In genomic region chr3:4826237-4827100, GRCh38 we compare ENCODE assay signal across 8 cellular contexts.
DNase-seq lines count a peak whose midpoint lies in the region; TF ChIP-seq lines count a peak whose summit lies in the region.

No MANE protein-coding gene starts in this region.

- DNase-seq in AG20443 (ENCODE audit: low spot score) (peak; percentile 78), SJCRH30 (peak; percentile 58 to 66), fibroblast of villous mesenchyme (ENCODE audit: low read depth) (peak; percentile 17), osteoblast (ENCODE audit: insufficient read length, low spot score, missing footprints) (peak; percentile 65), epidermal melanocyte (ENCODE audit: insufficient read length, low spot score) (no peak), NCI-H510A treated with DMSO at 0.1 percent for 48 hours (lab: John Stamatoyannopoulos, UW) (no peak), NOMO-1 treated with dmso at 0.1 percent for 144 hours (lab: John Stamatoyannopoulos, UW; ENCODE audit: unreplicated experiment) (no peak), D341Med (ENCODE audit: low spot score) (no peak)

- H3K4me3 ChIP-seq in SJCRH30 (no peak overlapping the region), fibroblast of villous mesenchyme (ENCODE audit: low read depth, low read length) (no peak overlapping the region), osteoblast (ENCODE audit: insufficient read depth, low read length) (no peak overlapping the region)

- TF ChIP-seq CTCF in fibroblast of villous mesenchyme (IDR thresholded peaks at IDR 0.05; ENCODE audit: insufficient read depth, low read depth, low read length) (no peak), osteoblast (IDR thresholded peaks at IDR 0.05; ENCODE audit: extremely low read depth, low read depth, low read length) (no peak)

- H3K27me3 ChIP-seq in SJCRH30 (no peaks in the 10 kb centered on the region), osteoblast (ENCODE audit: insufficient read depth, low read length) (no peaks in the 10 kb centered on the region)

- H3K36me3 ChIP-seq in SJCRH30 (no peaks in the 10 kb centered on the region; the same call in 1 of the 2 replicates), osteoblast (ENCODE audit: insufficient read depth, low read length) (no peaks in the 10 kb centered on the region)

- H3K27ac ChIP-seq in SJCRH30: peak overlapping the region; percentile 33; the same call in 1 of the 2 replicates
- H3K27ac ChIP-seq in osteoblast (ENCODE audit: low read depth, low read length): no peak overlapping the region

- H4K20me1 ChIP-seq in osteoblast (ENCODE audit: insufficient read depth, low read length): no peaks in the 10 kb centered on the region

- peak overlapping the region; percentile 19 for H2AFZ ChIP-seq in osteoblast (ENCODE audit: low read length)

- no peak overlapping the region for H3K4me2 ChIP-seq in osteoblast (ENCODE audit: insufficient read depth, low read length)

- no peaks in the 10 kb centered on the region; the same call in 1 of the 2 replicates for H3K9me3 ChIP-seq in SJCRH30 (replicated peaks)
- no peaks in the 10 kb centered on the region for H3K9me3 ChIP-seq in osteoblast (ENCODE audit: low read depth, low read length)

- peaks cover 28% of the 10 kb centered on the region for H3K4me1 ChIP-seq in SJCRH30
- peaks cover 23% of the 10 kb centered on the region for H3K4me1 ChIP-seq in osteoblast (ENCODE audit: insufficient read depth, low read length)

- H3K79me2 ChIP-seq in osteoblast (ENCODE audit: insufficient read depth, low read length): no peaks in the 10 kb centered on the region

Comparison
In these comparisons a context has a peak if more than half of its experiments do, and no peak if none do; other contexts are left out.
1. DNase-seq: peak in AG20443 (single experiment), SJCRH30 (2 of 2), fibroblast of villous mesenchyme (single experiment) and osteoblast (single experiment); none in epidermal melanocyte (single experiment), NCI-H510A treated with DMSO at 0.1 percent for 48 hours (single experiment), NOMO-1 treated with dmso at 0.1 percent for 144 hours (single experiment) and D341Med (single experiment).